In genomic region chr4:101291198-101291597, GRCh38 we compare ENCODE assay signal across 17 cellular contexts.
"Had no signal": no experiment of that assay in that cellular context is flagged by ENCODE, and none has a peak within 500 bp of the region (broad histone marks: within the 10 kb centered on the region; RNA-seq: fewer than 3 reads in every experiment).

No MANE protein-coding gene starts in this region.

- H3K27ac ChIP-seq: brain microvascular endothelial cell, epithelial cell of prostate, hepatocyte, prostate gland, right lobe of liver had no signal

- H3K4me1 ChIP-seq: right lobe of liver had no signal

- H3K4me3 Mint-ChIP-seq: activated naive CD8-positive, alpha-beta T cell treated with anti-CD3 and anti-CD28 coated beads, Interleukin-2, amount 10 ng/mL, durations not matched to agents 7 days and 5 days; activated T-helper 1 cell treated with anti-CD3 and anti-CD28 coated beads, Interleukin-12 subunit alpha, Interleukin-12 subunit beta, Interleukin-2, Interleukin-4 antibody, amounts not matched to agents 30 ng/mL and 10 ng/mL and 1 ng/mL, durations not matched to agents 14 hours and 24 hours and 36 hours; effector memory CD8-positive, alpha-beta T cell; nephron; stimulated activated naive CD8-positive, alpha-beta T cell treated with anti-CD3 and anti-CD28 coated beads, Interleukin-15, amount 100 ng/mL, for 72 hours; type B pancreatic cell had no signal

- ATAC-seq: effector memory CD8-positive, alpha-beta T cell; stimulated activated naive CD8-positive, alpha-beta T cell treated with anti-CD3 and anti-CD28 coated beads, Interleukin-15, amount 100 ng/mL, for 72 hours had no signal

- H3K27me3 Mint-ChIP-seq: effector memory CD8-positive, alpha-beta T cell; stimulated activated naive CD8-positive, alpha-beta T cell treated with anti-CD3 and anti-CD28 coated beads, Interleukin-15, amount 100 ng/mL, for 72 hours; type B pancreatic cell had no signal

- H3K4me3 ChIP-seq: hepatocyte, prostate gland, right lobe of liver had no signal

- H3K4me2 ChIP-seq: hepatocyte had no signal

- DNase-seq: activated CD4-positive, CD25-positive, alpha-beta regulatory T cell treated with anti-CD3 and anti-CD28 coated beads, Interleukin-2, amount 50 U/mL, for 72 hours; activated naive CD4-positive, alpha-beta T cell; activated naive CD8-positive, alpha-beta T cell treated with anti-CD3 and anti-CD28 coated beads, Interleukin-2, amount 10 ng/mL, durations not matched to agents 7 days and 5 days; brain microvascular endothelial cell; cerebellar nuclear complex; dermis blood vessel endothelial cell; effector memory CD8-positive, alpha-beta T cell; kidney; right lobe of liver; stimulated activated naive CD8-positive, alpha-beta T cell treated with anti-CD3 and anti-CD28 coated beads, Interleukin-15, amount 100 ng/mL, for 72 hours; T-helper 9 cell had no signal

- H3K27me3 ChIP-seq: brain microvascular endothelial cell, hepatocyte, right lobe of liver had no signal

- H2AFZ ChIP-seq: hepatocyte had no signal

- H3K9me3 Mint-ChIP-seq: activated T-helper 1 cell treated with anti-CD3 and anti-CD28 coated beads, Interleukin-12 subunit alpha, Interleukin-12 subunit beta, Interleukin-2, Interleukin-4 antibody, amounts not matched to agents 30 ng/mL and 10 ng/mL and 1 ng/mL, durations not matched to agents 14 hours and 24 hours and 36 hours; effector memory CD8-positive, alpha-beta T cell; nephron; stimulated activated naive CD8-positive, alpha-beta T cell treated with anti-CD3 and anti-CD28 coated beads, Interleukin-15, amount 100 ng/mL, for 72 hours; type B pancreatic cell had no signal

- H3K27ac Mint-ChIP-seq: activated naive CD8-positive, alpha-beta T cell treated with anti-CD3 and anti-CD28 coated beads, Interleukin-2, amount 10 ng/mL, durations not matched to agents 7 days and 5 days; activated T-helper 1 cell treated with anti-CD3 and anti-CD28 coated beads, Interleukin-12 subunit alpha, Interleukin-12 subunit beta, Interleukin-2, Interleukin-4 antibody, amounts not matched to agents 30 ng/mL and 10 ng/mL and 1 ng/mL, durations not matched to agents 14 hours and 24 hours and 36 hours; nephron; stimulated activated naive CD8-positive, alpha-beta T cell treated with anti-CD3 and anti-CD28 coated beads, Interleukin-15, amount 100 ng/mL, for 72 hours; type B pancreatic cell had no signal
